ENCODE assay signal across 18 cellular contexts in genomic region chr6:100349366-100349765, GRCh38.
A peak's percentile ranks its signal among the peaks of the same experiment; 100 is the strongest.
DNase-seq lines count a peak whose midpoint lies in the region; ATAC-seq and TF ChIP-seq lines count a peak whose summit lies in the region.
"Had no signal": no experiment of that assay in that cellular context is flagged by ENCODE, and none has a peak within 500 bp of the region (broad histone marks: within the 10 kb centered on the region; RNA-seq: fewer than 3 reads in every experiment).

No MANE protein-coding gene starts in this region.

- ATAC-seq in activated naive CD8-positive, alpha-beta T cell treated with anti-CD3 and anti-CD28 coated beads, Interleukin-2, amount 50 U/mL, for 24 hours, result no peak
- ATAC-seq: CD8-positive, alpha-beta T cell; GM12878; GM23338 had no signal

- peaks cover 35% of the 10 kb centered on the region for H3K4me1 Mint-ChIP-seq in nephron progenitor cell
- H3K4me1 Mint-ChIP-seq in activated naive CD8-positive, alpha-beta T cell treated with anti-CD3 and anti-CD28 coated beads, Interleukin-2, amount 50 U/mL, for 24 hours, result no peaks in the 10 kb centered on the region
- H3K4me1 Mint-ChIP-seq: B cell; CD4-positive, CD25-positive, alpha-beta regulatory T cell had no signal

- H3K4me3 Mint-ChIP-seq in nephron progenitor cell, result no peak overlapping the region
- no peak overlapping the region for H3K4me3 Mint-ChIP-seq in activated naive CD8-positive, alpha-beta T cell treated with anti-CD3 and anti-CD28 coated beads, Interleukin-2, amount 50 U/mL, for 24 hours
- H3K4me3 Mint-ChIP-seq: B cell; CD4-positive, CD25-positive, alpha-beta regulatory T cell; CD8-positive, alpha-beta T cell; GM23338; H9 had no signal

- H3K9me3 Mint-ChIP-seq in nephron progenitor cell, result peaks cover 17% of the 10 kb centered on the region
- H3K9me3 Mint-ChIP-seq in activated naive CD8-positive, alpha-beta T cell treated with anti-CD3 and anti-CD28 coated beads, Interleukin-2, amount 50 U/mL, for 24 hours, result no peaks in the 10 kb centered on the region

- no peaks in the 10 kb centered on the region for H4K20me1 ChIP-seq in Loucy (ENCODE audit: insufficient read depth, low read length, poor library complexity, severe bottlenecking)
- H4K20me1 ChIP-seq: BLaER1 had no signal

- H3K27me3 Mint-ChIP-seq in nephron progenitor cell (ENCODE audit: low read depth, poor library complexity), result no peaks in the 10 kb centered on the region
- H3K27me3 Mint-ChIP-seq in activated naive CD8-positive, alpha-beta T cell treated with anti-CD3 and anti-CD28 coated beads, Interleukin-2, amount 50 U/mL, for 24 hours, result no peaks in the 10 kb centered on the region
- H3K27me3 Mint-ChIP-seq: CD4-positive, CD25-positive, alpha-beta regulatory T cell had no signal

- no peak for TF ChIP-seq CTCF in Loucy (conservative IDR thresholded peaks at IDR 0.05; ENCODE audit: low read length)
- no peak for TF ChIP-seq CTCF in nephron progenitor cell (IDR thresholded peaks at IDR 0.05)

- peaks cover 41% of the 10 kb centered on the region for H3K4me1 ChIP-seq in HAP-1
- H3K4me1 ChIP-seq in Loucy (ENCODE audit: insufficient read depth, low read length, poor library complexity, severe bottlenecking), result peaks cover 61% of the 10 kb centered on the region
- H3K4me1 ChIP-seq: Caco-2 had no signal

- H3K9me3 ChIP-seq in HAP-1 (no peaks in the 10 kb centered on the region), Loucy (ENCODE audit: insufficient read depth, low read depth, low read length) (no peaks in the 10 kb centered on the region)
- H3K9me3 ChIP-seq: BLaER1, Caco-2 had no signal

- peaks cover 10% of the 10 kb centered on the region for H3F3A ChIP-seq in Loucy (ENCODE audit: low read depth)

- no peak overlapping the region for H3K4me2 ChIP-seq in Loucy (ENCODE audit: low read depth, low read length, poor library complexity, severe bottlenecking)

- H3K4me3 ChIP-seq in HAP-1, result no peak overlapping the region
- no peak overlapping the region for H3K4me3 ChIP-seq in Loucy (ENCODE audit: low read length, poor library complexity, severe bottlenecking)
- H3K4me3 ChIP-seq: BLaER1, GM12878, GM23338 had no signal

- no peaks in the 10 kb centered on the region for H3K79me2 ChIP-seq in Loucy (ENCODE audit: insufficient read depth, low read length)

- no peaks in the 10 kb centered on the region for H3K9me2 ChIP-seq in Loucy (replicated peaks; ENCODE audit: low read depth, low read length)

- in situ Hi-C loops in HAP-1 (cut with MboI; ENCODE audit: low sequenced_read_pairs), result no loop called here
- in situ Hi-C loops in KBM-7 (cut with MboI; ENCODE audit: low pct_unique_long_range_greater_than_20kb, low sequenced_read_pairs), result no loop called here

- H3K36me3 Mint-ChIP-seq in nephron progenitor cell (ENCODE audit: low read depth), result peaks cover 16% of the 10 kb centered on the region
- no peaks in the 10 kb centered on the region for H3K36me3 Mint-ChIP-seq in activated naive CD8-positive, alpha-beta T cell treated with anti-CD3 and anti-CD28 coated beads, Interleukin-2, amount 50 U/mL, for 24 hours (ENCODE audit: low read depth)
- H3K36me3 Mint-ChIP-seq: CD4-positive, CD25-positive, alpha-beta regulatory T cell; CD8-positive, alpha-beta T cell had no signal

- no peak overlapping the region for H3K9ac ChIP-seq in Loucy (ENCODE audit: low read depth, low read length, poor library complexity, severe bottlenecking)
- H3K9ac ChIP-seq: BLaER1 had no signal

- H3K36me3 ChIP-seq in HAP-1 (replicated peaks), result no peaks in the 10 kb centered on the region
- H3K36me3 ChIP-seq in Loucy (ENCODE audit: insufficient read depth, low read length), result no peaks in the 10 kb centered on the region
- H3K36me3 ChIP-seq: BLaER1 had no signal

- peak overlapping the region; percentile 31 for H3K27ac Mint-ChIP-seq in nephron progenitor cell
- no peak overlapping the region for H3K27ac Mint-ChIP-seq in activated naive CD8-positive, alpha-beta T cell treated with anti-CD3 and anti-CD28 coated beads, Interleukin-2, amount 50 U/mL, for 24 hours
- H3K27ac Mint-ChIP-seq: B cell; CD4-positive, CD25-positive, alpha-beta regulatory T cell; CD8-positive, alpha-beta T cell; GM23338 had no signal

- peak overlapping the region; percentile 65; the same call in 1 of the 2 replicates for H2AFZ ChIP-seq in Loucy (ENCODE audit: low read length)
- H2AFZ ChIP-seq: GM23338 had no signal

- H3K27me3 ChIP-seq in HAP-1 (ENCODE audit: low read depth) (no peaks in the 10 kb centered on the region), Loucy (ENCODE audit: insufficient read depth, low read length, poor library complexity, severe bottlenecking) (no peaks in the 10 kb centered on the region)
- H3K27me3 ChIP-seq: BLaER1 had no signal

- peak; percentile 73 to 89 for DNase-seq in HAP-1 (ENCODE audit: low spot score in 2 of 2)
- no peak for DNase-seq in nephron progenitor cell
- no peak for DNase-seq in activated naive CD8-positive, alpha-beta T cell treated with anti-CD3 and anti-CD28 coated beads, Interleukin-2, amount 50 U/mL, for 24 hours
- DNase-seq in stimulated activated CD4-positive, alpha-beta T cell treated with anti-CD3 and anti-CD28 coated beads, Interleukin-2, amount 100 ng/mL, for 24 hours, result no peak
- no peak for DNase-seq in HUDEP-2 (lab: John Stamatoyannopoulos, UW; ENCODE audit: unreplicated experiment in 76 of 76)
- DNase-seq in KBM-7, result no peak
- DNase-seq: Caco-2; CD4-positive, CD25-positive, alpha-beta regulatory T cell; CD8-positive, alpha-beta T cell; DMS153; EL; GDM1; H9 had no signal

Comparison
In these comparisons a context has a peak if more than half of its experiments do, and no peak if none do; other contexts are left out.
1. DNase-seq: peak in HAP-1 (2 of 2); none in nephron progenitor cell (single experiment), activated naive CD8-positive, alpha-beta T cell treated with anti-CD3 and anti-CD28 coated beads, Interleukin-2, amount 50 U/mL, for 24 hours (single experiment), stimulated activated CD4-positive, alpha-beta T cell treated with anti-CD3 and anti-CD28 coated beads, Interleukin-2, amount 100 ng/mL, for 24 hours (0 of 2), HUDEP-2 (0 of 76) and KBM-7 (single experiment).